ENCODE assay signal across 16 cellular contexts in genomic region chr2:74204436-74204835, GRCh38. TPM values are rescaled to one million over a fixed set of nuclear protein-coding genes. Genes with fewer than 3 reads are reported as not detected.
A peak's percentile ranks its signal among the peaks of the same experiment; 100 is the strongest.
DNase-seq lines count a peak whose midpoint lies in the region; ATAC-seq, FAIRE-seq and TF ChIP-seq lines count a peak whose summit lies in the region.
"Had no signal": no experiment of that assay in that cellular context is flagged by ENCODE, and none has a peak within 500 bp of the region (broad histone marks: within the 10 kb centered on the region; RNA-seq: fewer than 3 reads in every experiment).

No MANE protein-coding gene starts in this region.

- H3K4me1 ChIP-seq in HepG2 (ENCODE audit: insufficient read depth, low read length) (peaks cover 49% of the 10 kb centered on the region), right lobe of liver (no peaks in the 10 kb centered on the region), iPS-15b (ENCODE audit: control insufficient read depth, insufficient read depth, low read length) (peaks cover 17% of the 10 kb centered on the region), aorta (ENCODE audit: control insufficient read depth in 1 of 2, insufficient read depth in 2 of 2, low read length in 2 of 2) (peaks cover 0 to 6% of the 10 kb centered on the region in 2 donors)
- H3K4me1 ChIP-seq: BE2C had no signal

- intact Hi-C loops in HepG2 (cut with micrococcal nuclease; ENCODE audit: unreplicated experiment), result no loop called here
- intact Hi-C loops in right lobe of liver (cut with DNase I), result no loop called here
- intact Hi-C loops in aorta (cut with DNase I), result no loop called here

- TF ChIP-seq EP300 in HepG2 (IDR thresholded peaks at IDR 0.05; ENCODE audit: low read depth in 2 of 2, low read length in 2 of 2), result no peak
- no peak for TF ChIP-seq EP300 in HepG2 (CRISPR knock-in tag; IDR thresholded peaks at IDR 0.05; ENCODE audit: borderline replicate concordance)

- peaks cover 88% of the 10 kb centered on the region for H3K79me2 ChIP-seq in HepG2 (ENCODE audit: insufficient read depth, low read length)

- ATAC-seq in HepG2 (no peak), right lobe of liver (no peak), aorta (ENCODE audit: low FRiP score) (no peak)

- no peak for DNase-seq in HepG2 (ENCODE audit: low spot score)
- DNase-seq in right lobe of liver, result no peak
- no peak for DNase-seq in WERI-Rb-1
- DNase-seq in effector CD8-positive, alpha-beta T cell (lab: John Stamatoyannopoulos, UW), result no peak
- no peak for DNase-seq in NCI-H2107 treated with DMSO at 0.1 percent for 48 hours (lab: John Stamatoyannopoulos, UW; ENCODE audit: unreplicated experiment)
- DNase-seq in aorta, result no peak
- DNase-seq in NCI-H1417 treated with DMSO at 0.1 percent for 48 hours (lab: John Stamatoyannopoulos, UW), result no peak
- DNase-seq: activated gamma-delta T cell treated with Interleukin-2 at 50 U/mL for 16 hours, BE2C, cortex of kidney, NCI-H226, Peyer's patch had no signal

- H3K27ac ChIP-seq in HepG2 (ENCODE audit: extremely low read length, insufficient read depth, low read length) (no peak overlapping the region), right lobe of liver (no peak overlapping the region), WERI-Rb-1 (peak overlapping the region; percentile 45), aorta (ENCODE audit: low read depth in 1 of 2, low read length in 2 of 2) (peak overlapping the region in 1 of 2 donors; percentile 72)
- H3K27ac ChIP-seq: neural progenitor cell had no signal

- no peak for TF ChIP-seq POLR2A in HepG2 (IDR thresholded peaks at IDR 0.05; ENCODE audit: insufficient read depth in 1 of 2, low read depth in 2 of 2, low read length in 2 of 2)
- TF ChIP-seq POLR2A in right lobe of liver (IDR thresholded peaks at IDR 0.05), result no peak

- BruUV-seq in HepG2 (replicated peaks; lab: Mats Ljungman, UMichigan), result no TSS peak

- H3K27me3 ChIP-seq in HepG2 (ENCODE audit: control insufficient read depth in 1 of 2, insufficient read depth in 2 of 2, low read length in 2 of 2), result no peaks in the 10 kb centered on the region; a peak in 1 of 5 replicates
- H3K27me3 ChIP-seq in right lobe of liver, result no peaks in the 10 kb centered on the region
- H3K27me3 ChIP-seq in WERI-Rb-1 (ENCODE audit: insufficient read depth, low read depth, severe bottlenecking), result no peaks in the 10 kb centered on the region
- no peaks in the 10 kb centered on the region for H3K27me3 ChIP-seq in iPS-15b (ENCODE audit: control insufficient read depth, insufficient read depth, low read length)
- no peaks in the 10 kb centered on the region for H3K27me3 ChIP-seq in aorta (ENCODE audit: control insufficient read depth in 1 of 2, insufficient read depth in 2 of 2, low read length in 1 of 2)
- H3K27me3 ChIP-seq: BE2C, neural progenitor cell, Peyer's patch had no signal

- H4K20me1 ChIP-seq in HepG2 (ENCODE audit: insufficient read depth, low read length), result peaks cover 80% of the 10 kb centered on the region

- no peak for FAIRE-seq in HepG2 (lab: Jason Lieb, UNC)
- FAIRE-seq: keratinocyte, small intestine had no signal

- in situ Hi-C loops in HepG2 (cut with HindIII; ENCODE audit: extremely low pct_ligation_motif_present, low pct_unique_long_range_greater_than_20kb), result no loop called here

- H3K9me3 ChIP-seq in HepG2 (ENCODE audit: low read length) (no peaks in the 10 kb centered on the region), right lobe of liver (no peaks in the 10 kb centered on the region), WERI-Rb-1 (ENCODE audit: severe bottlenecking) (no peaks in the 10 kb centered on the region), iPS-15b (ENCODE audit: control insufficient read depth, insufficient read depth, low read length) (no peaks in the 10 kb centered on the region), aorta (ENCODE audit: control insufficient read depth, low read length) (no peaks in the 10 kb centered on the region)
- H3K9me3 ChIP-seq: BE2C, Peyer's patch had no signal

- 91% methylated on average over 3 of the region's 3 CpGs for WGBS in HepG2 (ENCODE audit: low lambda C conversion rate)
- WGBS in right lobe of liver (ENCODE audit: insufficient coverage, low coverage, low lambda C conversion rate, missing lambda C conversion rate), result 81% methylated on average over 3 of the region's 3 CpGs
- 34 to 39% methylated on average over 3 of the region's 3 CpGs for WGBS in aorta, 2 donors

- H3K4me2 ChIP-seq in HepG2 (ENCODE audit: low read depth, low read length), result no peak overlapping the region
- H3K4me2 ChIP-seq: neural progenitor cell had no signal

- POLR2A ChIA-PET in HepG2 (lab: Yijun Ruan, JAX), result interaction anchor here (0.5 to 1.3 kb wide), 2 partner anchors 11 to 26 kb away, joined by 3 to 9 read pairs; partner anchors contain the start of gene MOB1A

- no peak overlapping the region for H2AFZ ChIP-seq in HepG2 (ENCODE audit: low read length)
- H2AFZ ChIP-seq: neural progenitor cell had no signal

- TF ChIP-seq RAD21 in HepG2 (CRISPR knock-in tag; IDR thresholded peaks at IDR 0.05), result no peak

- H3K4me3 ChIP-seq in HepG2 (replicated peaks in 1 of 3; ENCODE audit: insufficient read depth in 1 of 3, low read depth in 2 of 3, low read length in 3 of 3), result no peak overlapping the region
- H3K4me3 ChIP-seq in right lobe of liver, result no peak overlapping the region
- H3K4me3 ChIP-seq in WERI-Rb-1 (ENCODE audit: low read depth, low read length), result no peak overlapping the region
- peak overlapping the region; percentile 24 for H3K4me3 ChIP-seq in iPS-15b (ENCODE audit: low read depth, low read length)
- no peak overlapping the region for H3K4me3 ChIP-seq in aorta (ENCODE audit: low read length in 2 of 2)
- H3K4me3 ChIP-seq: neural progenitor cell, Peyer's patch had no signal

- peaks cover 8 to 57% of the 10 kb centered on the region in 2 experiments for H3K36me3 ChIP-seq in HepG2 (replicated peaks in 1 of 2; ENCODE audit: control insufficient read depth in 1 of 2, insufficient read depth in 2 of 2, low read length in 2 of 2)
- H3K36me3 ChIP-seq in right lobe of liver, result no peaks in the 10 kb centered on the region
- peaks cover 75% of the 10 kb centered on the region for H3K36me3 ChIP-seq in WERI-Rb-1
- peaks cover 26% of the 10 kb centered on the region for H3K36me3 ChIP-seq in iPS-15b (ENCODE audit: control insufficient read depth, insufficient read depth, low read length)
- no peaks in the 10 kb centered on the region for H3K36me3 ChIP-seq in aorta (ENCODE audit: control insufficient read depth in 1 of 2, insufficient read depth in 2 of 2, low read length in 1 of 2)
- H3K36me3 ChIP-seq: neural progenitor cell had no signal

- H3K9ac ChIP-seq in HepG2 (ENCODE audit: insufficient read depth, low read depth, low read length) (no peak overlapping the region), iPS-15b (ENCODE audit: low read depth, low read length) (no peak overlapping the region)
- H3K9ac ChIP-seq: neural progenitor cell had no signal

- CTCF ChIA-PET in HepG2 (lab: Yijun Ruan, JAX; ENCODE audit: low intra/inter-chr PET ratio, low total read pairs), result no interaction called here

- TF ChIP-seq CTCF in HepG2 (CRISPR knock-in tag; IDR thresholded peaks at IDR 0.05), result no peak
- no peak for TF ChIP-seq CTCF in right lobe of liver (IDR thresholded peaks at IDR 0.05)
- no peak for TF ChIP-seq CTCF in WERI-Rb-1 (IDR thresholded peaks at IDR 0.05; ENCODE audit: low read depth, low read length)

RNA-seq across cellular contexts. Expression of gene MTHFD2, which starts 6.0 kb away (rescaled TPM):
- total RNA-seq in HepG2 (2016; rRNA removed; fragmentation: Illumina TruSeq; extraction: Trizol) (188 and 281 TPM in 2 replicates), right lobe of liver (1 to 10 TPM in 5 of 6 experiments, under 1 TPM in 1; 0.31 to 7.4 (median 2.0) TPM), aorta (100 to 1,000 TPM in 1 of 2 donors, 10 to 100 TPM in 1; 55.7 to 119 TPM)
- 38.9 and 41.2 TPM in 2 replicates for total RNA-seq in HepG2 (2016; cell fraction: cytosol; rRNA removed; fragmentation: Illumina TruSeq; extraction: Trizol; ENCODE audit: low read depth)
- 188 and 279 TPM in 2 replicates for total RNA-seq in HepG2 (2016; cell fraction: insoluble cytoplasmic fraction; rRNA removed; fragmentation: Illumina TruSeq; extraction: Trizol)
- total RNA-seq in HepG2 (2016; cell fraction: membrane; rRNA removed; fragmentation: Illumina TruSeq; extraction: Trizol), result 132 and 142 TPM in 2 replicates
- total RNA-seq in HepG2 (2016; cell fraction: nucleus; rRNA removed; fragmentation: Illumina TruSeq; extraction: Trizol), result 70.7 and 79.0 TPM in 2 replicates
- polyA plus RNA-seq in HepG2 (2011; rRNA removed) (197 and 269 TPM in 2 replicates), aorta (100 to 1,000 TPM; 135 to 180 TPM)
- 162 and 205 TPM in 2 replicates for polyA plus RNA-seq in HepG2 (2011; cell fraction: cytosol; rRNA removed)
- 88.5 and 89.7 TPM in 2 replicates for polyA plus RNA-seq in HepG2 (2011; cell fraction: nucleus; rRNA removed)
- 224 and 287 TPM in 2 replicates for polyA plus RNA-seq in HepG2 (2012)
- polyA plus RNA-seq in HepG2 (2016; cell fraction: cytosol; fragmentation: Illumina TruSeq; extraction: Trizol; ENCODE audit: low read depth), result 31.0 and 33.2 TPM in 2 replicates
- polyA plus RNA-seq in HepG2 (2016; cell fraction: insoluble cytoplasmic fraction; fragmentation: Illumina TruSeq; extraction: Trizol; ENCODE audit: low read depth), result 225 and 240 TPM in 2 replicates
- polyA plus RNA-seq in HepG2 (2016; cell fraction: membrane; fragmentation: Illumina TruSeq; extraction: Trizol; ENCODE audit: low read depth), result 83.1 and 83.6 TPM in 2 replicates
- 100 and 101 TPM in 2 replicates for polyA plus RNA-seq in HepG2 (2016; cell fraction: nucleus; fragmentation: Illumina TruSeq; extraction: Trizol; ENCODE audit: insufficient read depth, low read depth)
- 148 and 336 TPM in 2 replicates for polyA minus RNA-seq in HepG2 (2011; rRNA and poly(A)+ RNA removed; ENCODE audit: low replicate concordance)
- polyA minus RNA-seq in HepG2 (2011; cell fraction: cytosol; rRNA and poly(A)+ RNA removed), result 201 and 205 TPM in 2 replicates
- polyA minus RNA-seq in HepG2 (2011; cell fraction: nucleus; rRNA and poly(A)+ RNA removed), result 97.9 and 128 TPM in 2 replicates

RNA-seq across cellular contexts. Expression of gene MOB1A, which starts 25.8 kb away (rescaled TPM):
- total RNA-seq in HepG2 (2016; rRNA removed; fragmentation: Illumina TruSeq; extraction: Trizol) (139 and 217 TPM in 2 replicates), right lobe of liver (10 to 100 TPM; 29.8 to 48.0 (median 32.9) TPM), aorta (100 to 1,000 TPM; 101 to 105 TPM)
- total RNA-seq in HepG2 (2016; cell fraction: cytosol; rRNA removed; fragmentation: Illumina TruSeq; extraction: Trizol; ENCODE audit: low read depth), result 26.2 and 34.3 TPM in 2 replicates
- total RNA-seq in HepG2 (2016; cell fraction: insoluble cytoplasmic fraction; rRNA removed; fragmentation: Illumina TruSeq; extraction: Trizol), result 135 and 223 TPM in 2 replicates
- 73.7 and 77.9 TPM in 2 replicates for total RNA-seq in HepG2 (2016; cell fraction: membrane; rRNA removed; fragmentation: Illumina TruSeq; extraction: Trizol)
- total RNA-seq in HepG2 (2016; cell fraction: nucleus; rRNA removed; fragmentation: Illumina TruSeq; extraction: Trizol), result 58.0 and 69.5 TPM in 2 replicates
- polyA plus RNA-seq in HepG2 (2011; rRNA removed) (33.2 and 48.2 TPM in 2 replicates), aorta (10 to 100 TPM; 35.7 to 51.3 TPM)
- 17.6 and 27.6 TPM in 2 replicates for polyA plus RNA-seq in HepG2 (2011; cell fraction: cytosol; rRNA removed)
- 10.7 and 17.1 TPM in 2 replicates for polyA plus RNA-seq in HepG2 (2011; cell fraction: nucleus; rRNA removed)
- 42.5 and 50.3 TPM in 2 replicates for polyA plus RNA-seq in HepG2 (2012)
- polyA plus RNA-seq in HepG2 (2016; cell fraction: cytosol; fragmentation: Illumina TruSeq; extraction: Trizol; ENCODE audit: low read depth), result 18.1 and 21.3 TPM in 2 replicates
- 128 and 131 TPM in 2 replicates for polyA plus RNA-seq in HepG2 (2016; cell fraction: insoluble cytoplasmic fraction; fragmentation: Illumina TruSeq; extraction: Trizol; ENCODE audit: low read depth)
- polyA plus RNA-seq in HepG2 (2016; cell fraction: membrane; fragmentation: Illumina TruSeq; extraction: Trizol; ENCODE audit: low read depth), result 35.8 and 42.0 TPM in 2 replicates
- 52.2 and 58.5 TPM in 2 replicates for polyA plus RNA-seq in HepG2 (2016; cell fraction: nucleus; fragmentation: Illumina TruSeq; extraction: Trizol; ENCODE audit: insufficient read depth, low read depth)
- 17.0 and 33.6 TPM in 2 replicates for polyA minus RNA-seq in HepG2 (2011; rRNA and poly(A)+ RNA removed; ENCODE audit: low replicate concordance)
- 28.0 and 36.2 TPM in 2 replicates for polyA minus RNA-seq in HepG2 (2011; cell fraction: cytosol; rRNA and poly(A)+ RNA removed)
- 30.4 and 30.7 TPM in 2 replicates for polyA minus RNA-seq in HepG2 (2011; cell fraction: nucleus; rRNA and poly(A)+ RNA removed)

RNA-seq across cellular contexts. Expression of gene BOLA3, which starts 56.7 kb away (rescaled TPM):
- total RNA-seq in HepG2 (2016; rRNA removed; fragmentation: Illumina TruSeq; extraction: Trizol) (170 and 172 TPM in 2 replicates), right lobe of liver (10 to 100 TPM; 14.6 to 58.6 (median 16.0) TPM), aorta (10 to 100 TPM; 13.6 to 15.3 TPM)
- total RNA-seq in HepG2 (2016; cell fraction: cytosol; rRNA removed; fragmentation: Illumina TruSeq; extraction: Trizol; ENCODE audit: low read depth), result 719 and 870 TPM in 2 replicates
- total RNA-seq in HepG2 (2016; cell fraction: insoluble cytoplasmic fraction; rRNA removed; fragmentation: Illumina TruSeq; extraction: Trizol), result 161 and 184 TPM in 2 replicates
- 416 and 482 TPM in 2 replicates for total RNA-seq in HepG2 (2016; cell fraction: membrane; rRNA removed; fragmentation: Illumina TruSeq; extraction: Trizol)
- total RNA-seq in HepG2 (2016; cell fraction: nucleus; rRNA removed; fragmentation: Illumina TruSeq; extraction: Trizol), result 51.5 and 52.9 TPM in 2 replicates
- polyA plus RNA-seq in HepG2 (2011; rRNA removed) (59.1 and 89.7 TPM in 2 replicates), aorta (10 to 100 TPM; 44.7 to 85.1 TPM)
- polyA plus RNA-seq in HepG2 (2011; cell fraction: cytosol; rRNA removed), result 70.2 and 71.9 TPM in 2 replicates
- 16.6 and 17.4 TPM in 2 replicates for polyA plus RNA-seq in HepG2 (2011; cell fraction: nucleus; rRNA removed)
- 58.8 and 77.2 TPM in 2 replicates for polyA plus RNA-seq in HepG2 (2012)
- 917 and 1,024 TPM in 2 replicates for polyA plus RNA-seq in HepG2 (2016; cell fraction: cytosol; fragmentation: Illumina TruSeq; extraction: Trizol; ENCODE audit: low read depth)
- polyA plus RNA-seq in HepG2 (2016; cell fraction: insoluble cytoplasmic fraction; fragmentation: Illumina TruSeq; extraction: Trizol; ENCODE audit: low read depth), result 174 and 187 TPM in 2 replicates
- polyA plus RNA-seq in HepG2 (2016; cell fraction: membrane; fragmentation: Illumina TruSeq; extraction: Trizol; ENCODE audit: low read depth), result 432 and 498 TPM in 2 replicates
- polyA plus RNA-seq in HepG2 (2016; cell fraction: nucleus; fragmentation: Illumina TruSeq; extraction: Trizol; ENCODE audit: insufficient read depth, low read depth), result 94.6 and 103 TPM in 2 replicates
- polyA minus RNA-seq in HepG2 (2011; rRNA and poly(A)+ RNA removed; ENCODE audit: low replicate concordance), result 8.3 and 15.8 TPM in 2 replicates
- 12.3 and 18.9 TPM in 2 replicates for polyA minus RNA-seq in HepG2 (2011; cell fraction: cytosol; rRNA and poly(A)+ RNA removed)
- polyA minus RNA-seq in HepG2 (2011; cell fraction: nucleus; rRNA and poly(A)+ RNA removed), result 10.9 and 11.2 TPM in 2 replicates

Comparison
In these comparisons a context has a peak if more than half of its experiments do, and no peak if none do; other contexts are left out.
1. RNA of gene MTHFD2, which starts 6.0 kb away (total RNA-seq): 38.9 to 281 TPM in HepG2 and 55.7 to 119 TPM in aorta; 0.31 to 7.4 TPM in right lobe of liver; every median in the first group is over 4 times any median in the second.